8 cellular contexts compared by ENCODE assay signal in genomic region chr4:71188197-71188625, GRCh38.
DNase-seq lines count a peak whose midpoint lies in the region; ATAC-seq, FAIRE-seq and TF ChIP-seq lines count a peak whose summit lies in the region.

No MANE protein-coding gene starts in this region.

- peak overlapping the region; percentile 56 for H3K4me3 Mint-ChIP-seq in T-helper 1 cell treated with Interleukin-12 subunit alpha and Interleukin-12 subunit beta and Interleukin-4 antibody, amounts not matched to agents 30 μg/mL and 1 μg/mL, for 36 hours
- peak overlapping the region; percentile 76 for H3K4me3 Mint-ChIP-seq in WTC11
- H3K4me3 Mint-ChIP-seq in stimulated activated naive B cell treated with anti-CD40 and anti-IgM and Interleukin-4, amounts not matched to agents 10 μg/mL and 1 μg/mL and 100 μg/mL, for 72 hours, result peak overlapping the region; percentile 83 to 85

- peak overlapping the region in 1 of 2 donors; percentile 14 for H3K27ac ChIP-seq in kidney (ENCODE audit: low read depth in 2 of 2, low read length in 2 of 2)

- no peaks in the 10 kb centered on the region for H3K9me3 ChIP-seq in kidney (ENCODE audit: control insufficient read depth in 1 of 2, low read length in 2 of 2)

- TF ChIP-seq CTCF in WTC11 (IDR thresholded peaks at IDR 0.05), result no peak
- TF ChIP-seq CTCF in kidney (IDR thresholded peaks at IDR 0.05; ENCODE audit: borderline replicate concordance, extremely low read depth, insufficient read depth), result no peak

- peak overlapping the region; percentile 54 to 59 for H3K4me3 ChIP-seq in kidney (ENCODE audit: low read length in 2 of 2)

- peaks cover 24% of the 10 kb centered on the region for H3K4me1 Mint-ChIP-seq in T-helper 1 cell treated with Interleukin-12 subunit alpha and Interleukin-12 subunit beta and Interleukin-4 antibody, amounts not matched to agents 30 μg/mL and 1 μg/mL, for 36 hours (ENCODE audit: low read depth)
- peaks cover 16% of the 10 kb centered on the region for H3K4me1 Mint-ChIP-seq in WTC11
- peaks cover 13 to 24% of the 10 kb centered on the region in 2 donors for H3K4me1 Mint-ChIP-seq in stimulated activated naive B cell treated with anti-CD40 and anti-IgM and Interleukin-4, amounts not matched to agents 10 μg/mL and 1 μg/mL and 100 μg/mL, for 72 hours

- H3K9me3 Mint-ChIP-seq in T-helper 1 cell treated with Interleukin-12 subunit alpha and Interleukin-12 subunit beta and Interleukin-4 antibody, amounts not matched to agents 30 μg/mL and 1 μg/mL, for 36 hours, result no peaks in the 10 kb centered on the region
- no peaks in the 10 kb centered on the region for H3K9me3 Mint-ChIP-seq in WTC11
- no peaks in the 10 kb centered on the region for H3K9me3 Mint-ChIP-seq in stimulated activated naive B cell treated with anti-CD40 and anti-IgM and Interleukin-4, amounts not matched to agents 10 μg/mL and 1 μg/mL and 100 μg/mL, for 72 hours

- H3K4me1 ChIP-seq in kidney (ENCODE audit: control insufficient read depth in 1 of 2, insufficient read depth in 1 of 2, low read depth in 1 of 2, low read length in 2 of 2), result peaks cover 5 to 8% of the 10 kb centered on the region in 2 donors

- POLR2A ChIA-PET in WTC11 (lab: Charles Lee), result no interaction called here

- no peaks in the 10 kb centered on the region for H3K36me3 Mint-ChIP-seq in T-helper 1 cell treated with Interleukin-12 subunit alpha and Interleukin-12 subunit beta and Interleukin-4 antibody, amounts not matched to agents 30 μg/mL and 1 μg/mL, for 36 hours (ENCODE audit: low read depth)
- no peaks in the 10 kb centered on the region for H3K36me3 Mint-ChIP-seq in WTC11
- H3K36me3 Mint-ChIP-seq in stimulated activated naive B cell treated with anti-CD40 and anti-IgM and Interleukin-4, amounts not matched to agents 10 μg/mL and 1 μg/mL and 100 μg/mL, for 72 hours, result no peaks in the 10 kb centered on the region

- no peaks in the 10 kb centered on the region for H3K36me3 ChIP-seq in kidney (ENCODE audit: control insufficient read depth in 1 of 2, insufficient read depth in 2 of 2, low read length in 2 of 2)

- DNase-seq in T-helper 1 cell (no peak), WTC11 (ENCODE audit: low spot score) (no peak), kidney (no peak), NCI-H1092 treated with DMSO at 0.1 percent for 48 hours (lab: John Stamatoyannopoulos, UW) (no peak)
- no peak for DNase-seq in stimulated activated naive B cell treated with anti-CD40 and anti-IgM and Interleukin-4, amounts not matched to agents 10 μg/mL and 1 μg/mL and 100 μg/mL, for 72 hours

- ATAC-seq in WTC11 (peak; percentile 36), GM19467 (IDR thresholded peaks at IDR 0.05; ENCODE audit: unreplicated experiment) (no peak), HG03469 (IDR thresholded peaks at IDR 0.05; ENCODE audit: unreplicated experiment) (no peak)
- no peak for ATAC-seq in stimulated activated naive B cell treated with anti-CD40 and anti-IgM and Interleukin-4, amounts not matched to agents 10 μg/mL and 1 μg/mL and 100 μg/mL, for 72 hours (replicated peaks)

- H3K27me3 Mint-ChIP-seq in T-helper 1 cell treated with Interleukin-12 subunit alpha and Interleukin-12 subunit beta and Interleukin-4 antibody, amounts not matched to agents 30 μg/mL and 1 μg/mL, for 36 hours (ENCODE audit: low read depth), result peaks cover 78% of the 10 kb centered on the region
- peaks cover 47% of the 10 kb centered on the region for H3K27me3 Mint-ChIP-seq in WTC11 (ENCODE audit: low read depth)
- H3K27me3 Mint-ChIP-seq in stimulated activated naive B cell treated with anti-CD40 and anti-IgM and Interleukin-4, amounts not matched to agents 10 μg/mL and 1 μg/mL and 100 μg/mL, for 72 hours, result peaks cover 37 to 44% of the 10 kb centered on the region in 2 donors

- CTCF ChIA-PET in WTC11 (lab: Charles Lee), result interaction anchor here (0.6 to 1.1 kb wide), 10 partner anchors 17 to 598 kb away, joined by 3 to 11 read pairs (median 4); no protein-coding TSS in a partner anchor

- H3K27ac Mint-ChIP-seq in T-helper 1 cell treated with Interleukin-12 subunit alpha and Interleukin-12 subunit beta and Interleukin-4 antibody, amounts not matched to agents 30 μg/mL and 1 μg/mL, for 36 hours, result no peak overlapping the region
- no peak overlapping the region for H3K27ac Mint-ChIP-seq in WTC11
- H3K27ac Mint-ChIP-seq in stimulated activated naive B cell treated with anti-CD40 and anti-IgM and Interleukin-4, amounts not matched to agents 10 μg/mL and 1 μg/mL and 100 μg/mL, for 72 hours, result no peak overlapping the region

- FAIRE-seq in kidney (lab: Jason Lieb, UNC), result no peak

- intact Hi-C loops in kidney (cut with DNase I), result no loop called here

- peak overlapping the region in 1 of 2 donors; percentile 21 for H3K9ac ChIP-seq in kidney (ENCODE audit: low read length in 2 of 2)

TF ChIP-seq in WTC11, 78 proteins besides CTCF, POLR2A, EP300 and RAD21:
- no peak for TF ChIP-seq ATF3 (CRISPR knock-in tag; conservative IDR thresholded peaks at IDR 0.05)
- TF ChIP-seq SOX15 (CRISPR knock-in tag; IDR thresholded peaks at IDR 0.05), result no peak
- no peak for TF ChIP-seq OVOL2 (CRISPR knock-in tag; IDR thresholded peaks at IDR 0.05; ENCODE audit: borderline replicate concordance)
- TF ChIP-seq SP1 (CRISPR knock-in tag; conservative IDR thresholded peaks at IDR 0.05), result no peak
- TF ChIP-seq TEAD4 (CRISPR knock-in tag; IDR thresholded peaks at IDR 0.05), result no peak
- no peak for TF ChIP-seq ZNF232 (CRISPR knock-in tag; IDR thresholded peaks at IDR 0.05)
